9 cellular contexts compared by ENCODE assay signal in the genomic region with DNA sequence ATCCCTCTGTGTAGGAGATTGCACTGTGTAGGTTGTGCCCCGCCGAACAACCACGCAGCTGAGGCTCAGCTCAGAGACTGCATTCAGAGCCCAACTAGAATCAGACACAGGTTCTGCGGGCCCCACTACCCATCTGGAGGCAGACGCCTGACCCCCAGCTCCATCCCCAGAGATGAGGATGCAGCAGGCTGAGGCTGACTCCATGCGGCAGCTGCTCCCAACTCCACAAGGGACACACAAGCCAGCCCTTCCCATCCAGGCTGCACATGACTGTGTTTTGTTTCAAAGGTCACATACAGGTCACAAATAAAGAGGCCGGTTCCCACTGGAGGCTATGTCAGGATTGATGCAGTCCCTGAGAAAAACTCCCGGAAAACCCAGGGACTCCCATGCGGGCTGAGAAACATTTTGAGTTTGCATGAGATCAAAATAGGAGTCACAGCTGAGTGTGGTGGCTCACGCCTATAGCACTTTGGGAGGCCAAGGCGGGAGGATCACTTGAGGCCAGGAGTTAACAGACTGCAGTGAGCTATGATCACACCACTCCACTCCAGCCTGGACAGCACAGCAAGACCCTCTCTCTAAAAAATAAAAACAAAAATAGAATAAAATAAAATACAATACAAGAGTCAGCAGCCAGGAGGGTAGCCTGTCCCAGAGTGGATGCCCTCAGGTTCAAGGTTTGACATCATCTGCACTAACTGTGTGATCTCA. TPM values are rescaled to one million over a fixed set of nuclear protein-coding genes. Genes with fewer than 3 reads are reported as not detected.
A peak's percentile ranks its signal among the peaks of the same experiment; 100 is the strongest.
DNase-seq lines count a peak whose midpoint lies in the region; ATAC-seq and TF ChIP-seq lines count a peak whose summit lies in the region.
"Had no signal": no experiment of that assay in that cellular context is flagged by ENCODE, and none has a peak within 500 bp of the region (broad histone marks: within the 10 kb centered on the region; RNA-seq: fewer than 3 reads in every experiment).

No MANE protein-coding gene starts in this region.

- peaks cover 3% of the 10 kb centered on the region for H3K36me3 Mint-ChIP-seq in activated CD8-positive, alpha-beta T cell treated with anti-CD3 and anti-CD28 coated beads, Interleukin-2, amount 10 ng/mL, durations not matched to agents 7 days and 5 days (ENCODE audit: low read depth)

- H3K27me3 Mint-ChIP-seq in activated CD8-positive, alpha-beta T cell treated with anti-CD3 and anti-CD28 coated beads, Interleukin-2, amount 10 ng/mL, durations not matched to agents 7 days and 5 days (ENCODE audit: low read depth): no peaks in the 10 kb centered on the region

- 71 to 89% (median 78%) methylated on average over 7 to 11 of the region's 11 CpGs for WGBS in adrenal gland, 4 donors

- POLR2A ChIA-PET in activated CD8-positive, alpha-beta T cell treated with anti-CD3 and anti-CD28 coated beads, Interleukin-2, amount 10 ng/mL, durations not matched to agents 7 days and 5 days (lab: Charles Lee): interaction anchor here (0.6 to 2.1 kb wide), 4 partner anchors 12 to 124 kb away, joined by 3 to 7 read pairs (median 4); a partner anchor contains a TSS

- H3K36me3 ChIP-seq in adrenal gland (replicated peaks in 1 of 2): no peaks in the 10 kb centered on the region

- no peak overlapping the region for H3K4me3 ChIP-seq in retinal pigment epithelial cell (ENCODE audit: low read length)
- H3K4me3 ChIP-seq in adrenal gland: no peak overlapping the region

- peak overlapping the region; percentile 90 for H3K27ac Mint-ChIP-seq in activated CD8-positive, alpha-beta T cell treated with anti-CD3 and anti-CD28 coated beads, Interleukin-2, amount 10 ng/mL, durations not matched to agents 7 days and 5 days

- TF ChIP-seq CTCF in retinal pigment epithelial cell (conservative IDR thresholded peaks at IDR 0.05; ENCODE audit: low read depth, low read length): peak; percentile 17
- TF ChIP-seq CTCF in adrenal gland (IDR thresholded peaks at IDR 0.05): no peak

- DNase-seq in ELF-1 (ENCODE audit: low read depth, low spot score): peak; percentile 23
- DNase-seq in activated CD8-positive, alpha-beta T cell treated with anti-CD3 and anti-CD28 coated beads, Interleukin-2, amount 10 ng/mL, durations not matched to agents 7 days and 5 days: no peak
- peak in 33 of 42 donors; percentile 34 to 89 (median 63) for DNase-seq in head of caudate nucleus
- DNase-seq in retinal pigment epithelial cell (ENCODE audit: low read depth): peak; percentile 46
- no peak for DNase-seq in adrenal gland
- DNase-seq in NCI-H345 (lab: John Stamatoyannopoulos, UW): no peak
- DNase-seq in NCI-H226: no peak
- DNase-seq in activated CD4-positive, alpha-beta T cell treated with anti-CD3 and anti-CD28 coated beads for 48 hours: no peak
- DNase-seq: stimulated activated CD4-positive, alpha-beta T cell treated with anti-CD3 and anti-CD28 coated beads, Interleukin-15, amount 100 ng/mL, for 24 hours had no signal

- TF ChIP-seq POLR2A in adrenal gland (IDR thresholded peaks at IDR 0.05): no peak

- ATAC-seq in activated CD8-positive, alpha-beta T cell treated with anti-CD3 and anti-CD28 coated beads, Interleukin-2, amount 10 ng/mL, durations not matched to agents 7 days and 5 days: peak; percentile 5

- CTCF ChIA-PET in activated CD8-positive, alpha-beta T cell treated with anti-CD3 and anti-CD28 coated beads, Interleukin-2, amount 10 ng/mL, durations not matched to agents 7 days and 5 days (lab: Charles Lee): interaction anchor here (1.1 to 6.8 kb wide), 9 partner anchors 9 to 46 kb away, joined by 3 to 78 read pairs (median 4); a partner anchor contains a TSS

- peak overlapping the region in 2 of 5 donors; percentile 66 to 88 for H3K27ac ChIP-seq in adrenal gland

- peak overlapping the region; percentile 45 for H3K4me3 Mint-ChIP-seq in activated CD8-positive, alpha-beta T cell treated with anti-CD3 and anti-CD28 coated beads, Interleukin-2, amount 10 ng/mL, durations not matched to agents 7 days and 5 days

- H3K9me3 ChIP-seq in adrenal gland (replicated peaks in 1 of 3): no peaks in the 10 kb centered on the region

- H3K4me1 ChIP-seq in adrenal gland (replicated peaks in 1 of 2): peaks cover 30 to 63% of the 10 kb centered on the region in 2 donors

- intact Hi-C loops in head of caudate nucleus (cut with DNase I): no loop called here
- intact Hi-C loops in adrenal gland (cut with DNase I): no loop called here

- no peaks in the 10 kb centered on the region for H3K9me3 Mint-ChIP-seq in activated CD8-positive, alpha-beta T cell treated with anti-CD3 and anti-CD28 coated beads, Interleukin-2, amount 10 ng/mL, durations not matched to agents 7 days and 5 days (ENCODE audit: insufficient read depth)

- H3K27me3 ChIP-seq in adrenal gland: no peaks in the 10 kb centered on the region

- H3K4me1 Mint-ChIP-seq in activated CD8-positive, alpha-beta T cell treated with anti-CD3 and anti-CD28 coated beads, Interleukin-2, amount 10 ng/mL, durations not matched to agents 7 days and 5 days (ENCODE audit: low read depth): peaks cover 70% of the 10 kb centered on the region

RNA-seq across cellular contexts. Expression of a gene that starts 14.0 kb away (rescaled TPM):
- total RNA-seq in activated CD8-positive, alpha-beta T cell treated with anti-CD3 and anti-CD28 coated beads, Interleukin-2, amount 10 ng/mL, durations not matched to agents 7 days and 5 days: 10 to 100 TPM; 20.8 to 22.3 TPM
- total RNA-seq in adrenal gland: 10 to 100 TPM in 7 of 8 donors, 1 to 10 TPM in 1; 9.8 to 28.3 (median 15.2) TPM
- polyA plus RNA-seq in adrenal gland: 10 to 100 TPM in 1 of 3 donors, 1 to 10 TPM in 2; 1.8 to 14.3 (median 9.1) TPM

RNA-seq across cellular contexts. Expression of a gene that starts 35.5 kb away (rescaled TPM):
- 100 to 1,000 TPM; 245 to 247 TPM for total RNA-seq in activated CD8-positive, alpha-beta T cell treated with anti-CD3 and anti-CD28 coated beads, Interleukin-2, amount 10 ng/mL, durations not matched to agents 7 days and 5 days
- 100 to 1,000 TPM; 171 to 463 (median 265) TPM for total RNA-seq in adrenal gland
- polyA plus RNA-seq in adrenal gland: 100 to 1,000 TPM in 2 of 3 donors, 10 to 100 TPM in 1; 26.3 to 816 (median 417) TPM

RNA-seq across cellular contexts. Expression of a gene that starts 49.8 kb away (rescaled TPM):
- total RNA-seq in activated CD8-positive, alpha-beta T cell treated with anti-CD3 and anti-CD28 coated beads, Interleukin-2, amount 10 ng/mL, durations not matched to agents 7 days and 5 days: 100 to 1,000 TPM; 101 to 108 TPM
- total RNA-seq in adrenal gland: 100 to 1,000 TPM in 3 of 8 donors, 10 to 100 TPM in 5; 72.4 to 165 (median 87.5) TPM
- polyA plus RNA-seq in adrenal gland: 100 to 1,000 TPM in 1 of 3 donors, 10 to 100 TPM in 2; 74.2 to 120 (median 79.4) TPM

Comparison
In these comparisons a context has a peak if more than half of its experiments do, and no peak if none do; other contexts are left out.
1. DNase-seq: peak in ELF-1 (single experiment), head of caudate nucleus (33 of 42) and retinal pigment epithelial cell (single experiment); none in activated CD8-positive, alpha-beta T cell treated with anti-CD3 and anti-CD28 coated beads, Interleukin-2, amount 10 ng/mL, durations not matched to agents 7 days and 5 days (single experiment), adrenal gland (0 of 7), NCI-H345 (single experiment), NCI-H226 (single experiment) and activated CD4-positive, alpha-beta T cell treated with anti-CD3 and anti-CD28 coated beads for 48 hours (single experiment).